ENCODE assay signal across 8 cellular contexts in the genomic region with DNA sequence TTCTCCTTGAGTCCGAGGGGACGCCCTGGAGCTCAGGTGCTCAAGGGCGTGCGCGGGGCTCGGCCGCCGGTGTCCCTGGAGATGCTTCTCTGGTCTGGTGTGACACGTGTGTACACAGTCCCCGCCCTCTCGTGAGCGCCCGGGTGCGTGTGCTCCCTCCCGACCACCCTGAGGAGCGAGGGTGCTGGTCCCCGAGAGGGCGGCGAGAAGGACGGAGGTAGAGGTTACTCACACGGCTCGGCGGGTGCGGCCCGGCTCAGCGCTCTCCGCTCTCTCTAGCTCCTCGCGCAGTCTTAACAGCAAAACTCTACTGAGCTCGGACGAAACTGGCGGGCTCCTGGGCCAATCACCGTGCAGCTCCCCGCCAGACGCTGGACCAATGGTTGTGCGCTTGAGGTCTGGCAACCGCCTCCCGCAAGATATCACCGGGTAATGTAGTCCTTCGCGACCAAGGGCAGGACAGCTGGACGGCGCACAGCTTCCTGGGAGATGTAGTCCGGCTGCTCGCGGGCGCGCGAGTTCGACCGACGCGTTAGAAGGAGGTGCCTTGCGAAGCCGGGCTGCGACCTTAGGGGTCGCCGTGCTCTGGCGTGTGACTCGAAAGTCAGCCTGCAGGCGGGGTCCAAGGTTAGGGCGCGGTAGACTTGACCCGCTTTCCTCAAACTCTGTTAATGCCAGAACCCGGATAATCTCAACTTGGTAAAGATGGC. TPM values are rescaled to one million over a fixed set of nuclear protein-coding genes. Genes with fewer than 3 reads are reported as not detected.
A peak's percentile ranks its signal among the peaks of the same experiment; 100 is the strongest.
DNase-seq lines count a peak whose midpoint lies in the region; ATAC-seq and TF ChIP-seq lines count a peak whose summit lies in the region.

SLC25A19 (minus strand) TSS at position 312 of the 710 bp plus-strand sequence. CDS start 2,669 bp downstream, outside the sequence.

- 0 to 1% (median 0%) methylated on average over 62 to 65 of the region's 65 CpGs for WGBS in ovary, 3 donors
- 0% methylated on average over 6 to 27 of the region's 65 CpGs for WGBS in thyroid gland, 2 donors

- no peaks in the 10 kb centered on the region for H3K9me3 ChIP-seq in SU-DHL-6 (ENCODE audit: insufficient read depth, low read length)
- no peaks in the 10 kb centered on the region for H3K9me3 ChIP-seq in ovary
- no peaks in the 10 kb centered on the region for H3K9me3 ChIP-seq in thyroid gland

- peak within 1 kb of the TSS; percentile 59 for H2AFZ ChIP-seq in SU-DHL-6 (ENCODE audit: low read depth, low read length, severe bottlenecking)

- H3K9me2 ChIP-seq in SU-DHL-6 (replicated peaks; ENCODE audit: insufficient read depth, low read length): no peaks in the 10 kb centered on the region

- H3K36me3 Mint-ChIP-seq in activated naive CD8-positive, alpha-beta T cell treated with anti-CD3 and anti-CD28 coated beads, Interleukin-2, amount 10 ng/mL, durations not matched to agents 7 days and 5 days: no peaks in the 10 kb centered on the region

- TF ChIP-seq CTCF in GM12872 (IDR thresholded peaks at IDR 0.05; ENCODE audit: insufficient read depth, low read depth, low read length) (peak; percentile 60), SU-DHL-6 (IDR thresholded peaks at IDR 0.05; ENCODE audit: insufficient read depth, low read length, poor library complexity, severe bottlenecking) (peak; percentile 10), ovary (IDR thresholded peaks at IDR 0.05) (no peak), thyroid gland (IDR thresholded peaks at IDR 0.05) (no peak)

- intact Hi-C loops in head of caudate nucleus (cut with DNase I): no loop called here
- intact Hi-C loops in ovary (cut with DNase I): no loop called here
- intact Hi-C loops in thyroid gland (cut with DNase I): no loop called here

- POLR2A ChIA-PET in activated naive CD8-positive, alpha-beta T cell treated with anti-CD3 and anti-CD28 coated beads, Interleukin-2, amount 10 ng/mL, durations not matched to agents 7 days and 5 days (lab: Charles Lee): interaction anchor here (0.6 to 4.2 kb wide), 27 partner anchors 9 to 626 kb away, joined by 3 to 86 read pairs (median 5); partner anchors contain the start of genes GGA3, GRB2, JPT1 and LLGL2

- peaks cover 31% of the 10 kb centered on the region for H3K79me2 ChIP-seq in SU-DHL-6 (ENCODE audit: insufficient read depth, low read length)

- no peaks in the 10 kb centered on the region for H3K27me3 Mint-ChIP-seq in activated naive CD8-positive, alpha-beta T cell treated with anti-CD3 and anti-CD28 coated beads, Interleukin-2, amount 10 ng/mL, durations not matched to agents 7 days and 5 days

- DNase-seq in NCI-H128 (lab: John Stamatoyannopoulos, UW; ENCODE audit: unreplicated experiment) (peak; percentile 85), head of caudate nucleus (peak; percentile 97 to 100 (median 99)), ovary (peak; percentile 96 to 98 (median 96)), thyroid gland (peak; percentile 98 to 99)
- DNase-seq in activated naive CD8-positive, alpha-beta T cell treated with anti-CD3 and anti-CD28 coated beads, Interleukin-2, amount 10 ng/mL, durations not matched to agents 7 days and 5 days: peak; percentile 95

- no peaks in the 10 kb centered on the region for H3K27me3 ChIP-seq in SU-DHL-6 (ENCODE audit: low read length)
- no peaks in the 10 kb centered on the region for H3K27me3 ChIP-seq in ovary
- no peaks in the 10 kb centered on the region for H3K27me3 ChIP-seq in thyroid gland

- TF ChIP-seq POLR2A in ovary (IDR thresholded peaks at IDR 0.05) (peak; percentile 70), thyroid gland (IDR thresholded peaks at IDR 0.05) (peak in 1 of 2 donors; percentile 98)

- no peaks in the 10 kb centered on the region for H3K9me3 Mint-ChIP-seq in activated naive CD8-positive, alpha-beta T cell treated with anti-CD3 and anti-CD28 coated beads, Interleukin-2, amount 10 ng/mL, durations not matched to agents 7 days and 5 days

- no peak for TF ChIP-seq EP300 in ovary (IDR thresholded peaks at IDR 0.05)

- peak within 1 kb of the TSS; percentile 99 for H3K4me2 ChIP-seq in SU-DHL-6 (ENCODE audit: low read depth, low read length, poor library complexity, severe bottlenecking)

- peak within 1 kb of the TSS; percentile 97 for H3K4me3 Mint-ChIP-seq in activated naive CD8-positive, alpha-beta T cell treated with anti-CD3 and anti-CD28 coated beads, Interleukin-2, amount 10 ng/mL, durations not matched to agents 7 days and 5 days

- H3K4me1 ChIP-seq in ovary (ENCODE audit: insufficient read depth) (no peaks in the 10 kb centered on the region), thyroid gland (peaks cover 0 to 6% of the 10 kb centered on the region in 2 donors)

- peaks cover 11% of the 10 kb centered on the region; the same call in 1 of the 2 replicates for H3K36me3 ChIP-seq in SU-DHL-6 (ENCODE audit: low read length)
- H3K36me3 ChIP-seq in ovary: no peaks in the 10 kb centered on the region
- H3K36me3 ChIP-seq in thyroid gland: no peaks in the 10 kb centered on the region

- peak; percentile 91 for ATAC-seq in HG02678 (IDR thresholded peaks at IDR 0.05; ENCODE audit: unreplicated experiment)
- ATAC-seq in activated naive CD8-positive, alpha-beta T cell treated with anti-CD3 and anti-CD28 coated beads, Interleukin-2, amount 10 ng/mL, durations not matched to agents 7 days and 5 days (ENCODE audit: low read depth): peak; percentile 95

- H3K4me3 ChIP-seq in SU-DHL-6 (ENCODE audit: insufficient read depth, low read length, poor library complexity, severe bottlenecking) (peak within 1 kb of the TSS; percentile 90), ovary (peak within 1 kb of the TSS; percentile 66), thyroid gland (replicated peaks in 1 of 3) (peak within 1 kb of the TSS; percentile 16 to 75 (median 72))

- no peaks in the 10 kb centered on the region for H4K20me1 ChIP-seq in SU-DHL-6 (ENCODE audit: low read depth, low read length)

- peak within 1 kb of the TSS; percentile 93 for H3K27ac ChIP-seq in SU-DHL-6 (ENCODE audit: low read depth, low read length)
- peak within 1 kb of the TSS; percentile 51 to 75 for H3K27ac ChIP-seq in ovary
- peak within 1 kb of the TSS; percentile 64 to 84 (median 83) for H3K27ac ChIP-seq in thyroid gland

- H3F3A ChIP-seq in SU-DHL-6 (ENCODE audit: insufficient read depth): peaks cover 38% of the 10 kb centered on the region

- H3K4me1 Mint-ChIP-seq in activated naive CD8-positive, alpha-beta T cell treated with anti-CD3 and anti-CD28 coated beads, Interleukin-2, amount 10 ng/mL, durations not matched to agents 7 days and 5 days: peaks cover 15% of the 10 kb centered on the region

- H3K27ac Mint-ChIP-seq in activated naive CD8-positive, alpha-beta T cell treated with anti-CD3 and anti-CD28 coated beads, Interleukin-2, amount 10 ng/mL, durations not matched to agents 7 days and 5 days: peak within 1 kb of the TSS; percentile 100

- peak within 1 kb of the TSS; percentile 82 for H3K9ac ChIP-seq in SU-DHL-6 (ENCODE audit: low read length)

RNA-seq across cellular contexts. Expression of gene SLC25A19, which starts in this region (rescaled TPM):
- total RNA-seq in activated naive CD8-positive, alpha-beta T cell treated with anti-CD3 and anti-CD28 coated beads, Interleukin-2, amount 10 ng/mL, durations not matched to agents 7 days and 5 days: 10 to 100 TPM; 26.7 to 27.9 TPM
- 10 to 100 TPM in 2 of 7 donors, 1 to 10 TPM in 5; 6.0 to 12.1 (median 7.9) TPM for total RNA-seq in ovary
- 1 to 10 TPM; 4.1 to 7.4 TPM for polyA plus RNA-seq in ovary
- 10 to 100 TPM in 3 of 4 donors, 1 to 10 TPM in 1; 2.1 to 14.3 (median 12.7) TPM for total RNA-seq in thyroid gland

Comparison
In these comparisons a context has a peak if more than half of its experiments do, and no peak if none do; other contexts are left out.
1. Peak in every context shown above with its lines: DNase-seq, ATAC-seq, H3K4me3 ChIP-seq and H3K27ac ChIP-seq.
2. CTCF ChIP-seq: peak in GM12872 (single experiment) and SU-DHL-6 (single experiment); none in ovary (0 of 3) and thyroid gland (0 of 6).